Comparison of ENCODE assay signal across 10 cellular contexts in genomic region chr2:174901075-174901474, GRCh38.
DNase-seq lines count a peak whose midpoint lies in the region; ATAC-seq and TF ChIP-seq lines count a peak whose summit lies in the region.
"Had no signal": no experiment of that assay in that cellular context is flagged by ENCODE, and none has a peak within 500 bp of the region (broad histone marks: within the 10 kb centered on the region; RNA-seq: fewer than 3 reads in every experiment).

No MANE protein-coding gene starts in this region.

- H3K9me2 ChIP-seq in PC-9 (ENCODE audit: insufficient read depth) = no peaks in the 10 kb centered on the region
- H3K9me2 ChIP-seq in SK-N-SH = no peaks in the 10 kb centered on the region

- H3K79me2 ChIP-seq in PC-9 (ENCODE audit: low read depth) (no peaks in the 10 kb centered on the region), SK-N-SH (ENCODE audit: insufficient read depth) (no peaks in the 10 kb centered on the region)

- no CpG with 5 or more reads among the region's 4 CpGs for WGBS in neuronal stem cell (ENCODE audit: extremely low coverage in 2 of 2, insufficient read length in 2 of 2, insufficient replicate concordance in 1 of 2), 2 donors
- WGBS in SK-N-SH (ENCODE audit: low lambda C conversion rate) = 86% methylated on average over 4 of the region's 4 CpGs

- ATAC-seq in HG03280 (IDR thresholded peaks at IDR 0.05; ENCODE audit: unreplicated experiment) (no peak), GM19463 (IDR thresholded peaks at IDR 0.05; ENCODE audit: unreplicated experiment) (no peak)

- H3K14ac ChIP-seq in neuronal stem cell (ENCODE audit: low read length) = no peak overlapping the region

- no peak for TF ChIP-seq CTCF in PC-9 (conservative IDR thresholded peaks at IDR 0.05)
- TF ChIP-seq CTCF in SK-N-SH (IDR thresholded peaks at IDR 0.05) = no peak

- H3K27me3 ChIP-seq in PC-9 (ENCODE audit: insufficient read depth, low read depth) (no peaks in the 10 kb centered on the region), neuronal stem cell (ENCODE audit: control insufficient read depth in 3 of 3, insufficient read depth in 3 of 3, low read depth in 1 of 3, low read length in 3 of 3) (no peaks in the 10 kb centered on the region), SK-N-SH (ENCODE audit: insufficient read depth) (no peaks in the 10 kb centered on the region)
- H3K27me3 ChIP-seq: adrenal gland, sigmoid colon had no signal

- H3F3A ChIP-seq in PC-9 (ENCODE audit: insufficient read depth, low read depth) (no peaks in the 10 kb centered on the region), SK-N-SH (replicated peaks; ENCODE audit: insufficient read depth) (peaks cover 11% of the 10 kb centered on the region)

- no peak overlapping the region for H2BK12ac ChIP-seq in neuronal stem cell (ENCODE audit: low read length)

- H3K79me1 ChIP-seq in neuronal stem cell (ENCODE audit: low read depth, low read length) = peaks cover 2% of the 10 kb centered on the region

- H4K91ac ChIP-seq in neuronal stem cell (ENCODE audit: low read depth, low read length, poor library complexity) = no peak overlapping the region

- H2BK15ac ChIP-seq in neuronal stem cell (ENCODE audit: low read length) = no peak overlapping the region

- TF ChIP-seq RAD21 in SK-N-SH (IDR thresholded peaks at IDR 0.05; ENCODE audit: low read length) = no peak

- DNase-seq in EH (ENCODE audit: low read depth) = peak; percentile 49
- peak in 1 of 2 experiments; percentile 9 for DNase-seq in PC-9
- no peak for DNase-seq in neuronal stem cell (ENCODE audit: low spot score)
- no peak for DNase-seq in islet precursor cell
- DNase-seq in SK-N-SH = no peak
- DNase-seq: sigmoid colon had no signal

- no peaks in the 10 kb centered on the region for H3K4me1 ChIP-seq in PC-9 (replicated peaks; ENCODE audit: insufficient read depth)
- peaks cover 4 to 7% of the 10 kb centered on the region in 2 donors for H3K4me1 ChIP-seq in neuronal stem cell (ENCODE audit: control insufficient read depth in 2 of 2, insufficient read depth in 1 of 2, low read depth in 1 of 2, low read length in 2 of 2)
- peaks cover 0 to 18% of the 10 kb centered on the region in 2 experiments; a peak in 1 of 4 replicates for H3K4me1 ChIP-seq in SK-N-SH (ENCODE audit: control insufficient read depth in 1 of 2, insufficient read depth in 2 of 2, low read depth in 1 of 2, low read length in 1 of 2)

- TF ChIP-seq EP300 in SK-N-SH (IDR thresholded peaks at IDR 0.05; ENCODE audit: borderline replicate concordance in 1 of 2, low read depth in 1 of 2, low read length in 1 of 2) = no peak

- no peaks in the 10 kb centered on the region for H3K36me3 ChIP-seq in PC-9 (ENCODE audit: low read depth)
- peaks cover 0 to 84% of the 10 kb centered on the region in 2 donors for H3K36me3 ChIP-seq in neuronal stem cell (replicated peaks in 1 of 2; ENCODE audit: control insufficient read depth in 2 of 2, insufficient read depth in 2 of 2, low read length in 2 of 2)
- H3K36me3 ChIP-seq in SK-N-SH (replicated peaks in 1 of 2; ENCODE audit: control insufficient read depth in 1 of 2, insufficient read depth in 2 of 2, low read length in 1 of 2) = peaks cover 0 to 2% of the 10 kb centered on the region in 2 experiments
- H3K36me3 ChIP-seq: adrenal gland, sigmoid colon had no signal

- CTCF ChIA-PET in PC-9 (lab: Charles Lee) (no interaction called here), SK-N-SH (lab: Yijun Ruan, JAX) (interaction anchor here (1.1 to 1.9 kb wide), 2 partner anchors 85 to 130 kb away, joined by 7 to 12 read pairs; no protein-coding TSS in a partner anchor)

- no peak overlapping the region for H2AK5ac ChIP-seq in neuronal stem cell (ENCODE audit: low read depth, low read length)

- no peak overlapping the region for H3K27ac ChIP-seq in PC-9
- peak overlapping the region; percentile 61 for H3K27ac ChIP-seq in cingulate gyrus (ENCODE audit: low read depth, low read length)
- peak overlapping the region; percentile 2 for H3K27ac ChIP-seq in neuronal stem cell (replicated peaks; ENCODE audit: low read length)
- H3K27ac ChIP-seq in SK-N-SH (ENCODE audit: low read depth in 2 of 2, low read length in 1 of 2) = peak overlapping the region in 1 of 2 experiments; percentile 41; a peak in 1 of 4 replicates

- no peak overlapping the region for H3K4ac ChIP-seq in neuronal stem cell (ENCODE audit: low read length)

- H3K4me3 ChIP-seq in PC-9 = no peak overlapping the region
- no peak overlapping the region for H3K4me3 ChIP-seq in neuronal stem cell (ENCODE audit: low read length in 2 of 2)
- no peak overlapping the region for H3K4me3 ChIP-seq in SK-N-SH (ENCODE audit: low read depth in 2 of 2, low read length in 1 of 2)
- H3K4me3 ChIP-seq: adrenal gland had no signal

- H3K23ac ChIP-seq in neuronal stem cell (ENCODE audit: low read depth, low read length, poor library complexity) = no peak overlapping the region

- no peak overlapping the region for H3K18ac ChIP-seq in neuronal stem cell (ENCODE audit: low read length)

- H3K9ac ChIP-seq in neuronal stem cell (ENCODE audit: low read depth, low read length, poor library complexity) (no peak overlapping the region), SK-N-SH (no peak overlapping the region)

- H2BK5ac ChIP-seq in neuronal stem cell (ENCODE audit: low read length) = no peak overlapping the region

- H2AFZ ChIP-seq in PC-9 = peak overlapping the region; percentile 33
- no peak overlapping the region for H2AFZ ChIP-seq in neuronal stem cell (ENCODE audit: low read length)
- no peak overlapping the region for H2AFZ ChIP-seq in SK-N-SH (ENCODE audit: low read depth)

- BruUV-seq in PC-9 (replicated peaks; lab: Mats Ljungman, UMichigan) = no TSS peak

- no peak overlapping the region for H2BK120ac ChIP-seq in neuronal stem cell (ENCODE audit: low read depth, low read length)

- H4K8ac ChIP-seq in neuronal stem cell (ENCODE audit: low read depth, low read length) = no peak overlapping the region

- no peak overlapping the region for H3K4me2 ChIP-seq in PC-9
- no peak overlapping the region for H3K4me2 ChIP-seq in neuronal stem cell (ENCODE audit: insufficient read depth, low read length, poor library complexity, severe bottlenecking)
- no peak overlapping the region for H3K4me2 ChIP-seq in SK-N-SH

- H3K9me3 ChIP-seq in PC-9 (ENCODE audit: insufficient read depth, low read depth) (no peaks in the 10 kb centered on the region), neuronal stem cell (replicated peaks in 1 of 2; ENCODE audit: control insufficient read depth in 2 of 2, insufficient read depth in 1 of 2, low read depth in 1 of 2, low read length in 2 of 2) (peaks cover 0 to 8% of the 10 kb centered on the region in 2 donors), SK-N-SH (no peaks in the 10 kb centered on the region)
- H3K9me3 ChIP-seq: adrenal gland, sigmoid colon had no signal

- H4K20me1 ChIP-seq in PC-9 (ENCODE audit: insufficient read depth) (no peaks in the 10 kb centered on the region), SK-N-SH (ENCODE audit: insufficient read depth) (no peaks in the 10 kb centered on the region)

- intact Hi-C loops in PC-9 (cut with micrococcal nuclease; ENCODE audit: unreplicated experiment) = no loop called here

- POLR2A ChIA-PET in PC-9 (lab: Charles Lee; ENCODE audit: unreplicated experiment) = no interaction called here
- POLR2A ChIA-PET in SK-N-SH (lab: Yijun Ruan, JAX) = no interaction called here

TF ChIP-seq in SK-N-SH, 30 proteins besides CTCF, POLR2A, EP300 and RAD21:
- TF ChIP-seq TCF12 (IDR thresholded peaks at IDR 0.05) = no peak
- no peak for TF ChIP-seq GATA2 (CRISPR knock-in tag; IDR thresholded peaks at IDR 0.05)
- TF ChIP-seq GABPA (IDR thresholded peaks at IDR 0.05; ENCODE audit: low read depth) = no peak
TF ChIP-seq in SK-N-SH: peak in this region for 0.
